Comparison of ENCODE assay signal across 30 cellular contexts in the genomic region with DNA sequence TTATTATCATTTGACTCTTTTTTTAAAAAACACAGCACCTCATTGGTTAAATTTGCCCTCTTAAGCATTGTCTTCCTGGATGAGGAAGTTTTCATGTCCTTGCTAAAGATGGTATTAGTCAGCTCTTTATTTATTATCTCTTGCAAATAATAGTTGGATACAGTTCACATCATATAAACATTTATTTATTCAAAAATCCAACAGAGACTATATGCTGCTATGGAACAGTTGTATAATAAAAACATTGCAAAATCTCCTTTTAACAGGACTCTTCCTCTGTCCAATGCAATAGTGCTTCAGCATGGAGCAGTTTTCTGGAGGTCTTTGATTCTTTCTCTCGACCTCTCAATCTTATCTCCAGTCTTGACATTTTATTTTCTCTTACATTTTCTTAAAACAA. TPM values are rescaled to one million over a fixed set of nuclear protein-coding genes. Genes with fewer than 3 reads are reported as not detected.
"Had no signal": no experiment of that assay in that cellular context is flagged by ENCODE, and none has a peak within 500 bp of the region (broad histone marks: within the 10 kb centered on the region; RNA-seq: fewer than 3 reads in every experiment).

No MANE protein-coding gene starts in this region.

- DNase-seq: naive thymus-derived CD8-positive, alpha-beta T cell; nephron progenitor cell; occipital lobe; ovary; posterior cingulate gyrus; psoas muscle; right cardiac atrium; right lobe of liver; sigmoid colon; small intestine; stimulated activated CD4-positive, alpha-beta T cell treated with anti-CD3 and anti-CD28 coated beads, Interleukin-15, amount 100 ng/mL, for 24 hours; stimulated activated CD4-positive, alpha-beta T cell treated with anti-CD3 and anti-CD28 coated beads, Interleukin-2, amount 100 ng/mL, for 24 hours; stimulated activated CD4-positive, alpha-beta T cell treated with anti-CD3 and anti-CD28 coated beads, Interleukin-2, amount 100 ng/mL, for 48 hours; stimulated activated CD4-positive, alpha-beta T cell treated with anti-CD3 and anti-CD28 coated beads, Interleukin-4, amount 100 ng/mL, for 24 hours; stimulated activated naive B cell treated with anti-CD40 and anti-IgM and Interleukin-4, amounts not matched to agents 10 μg/mL and 1 μg/mL and 100 μg/mL, for 72 hours; stimulated activated naive CD4-positive, alpha-beta T cell treated with Interleukin-2 at 50 U/mL for 16 hours; stomach; thyroid gland; trophoblast cell; upper lobe of left lung; uterus had no signal

- H3K27ac ChIP-seq: neutrophil, ovary, parathyroid adenoma, psoas muscle, right lobe of liver, sigmoid colon, stomach, thoracic aorta, thyroid gland, tibial nerve, upper lobe of left lung, uterus had no signal

- H3K9ac ChIP-seq: parathyroid adenoma had no signal

- H3K4me3 ChIP-seq: ovary, psoas muscle, right lobe of liver, sigmoid colon, stomach, thoracic aorta, thyroid gland, tibial nerve, upper lobe of left lung, uterus had no signal

- H3K36me3 ChIP-seq: neutrophil, ovary, right lobe of liver, sigmoid colon, stomach, thoracic aorta, thyroid gland, tibial nerve, upper lobe of left lung, uterus had no signal

- H3K4me3 Mint-ChIP-seq: naive thymus-derived CD8-positive, alpha-beta T cell; natural killer cell treated with Interleukin-12 subunit alpha and Interleukin-12 subunit beta and Interleukin-15 and Interleukin-18, amount 100 ng/mL, for 72 hours; nephron progenitor cell; neural crest cell; stimulated activated effector memory CD8-positive, alpha-beta T cell treated with anti-CD3 and anti-CD28 coated beads, Interleukin-12 subunit alpha, Interleukin-12 subunit beta, amount 100 ng/mL, for 72 hours; stimulated activated naive B cell treated with anti-CD40 and anti-IgM and Interleukin-4, amounts not matched to agents 10 μg/mL and 1 μg/mL and 100 μg/mL, for 72 hours; stimulated activated naive CD8-positive, alpha-beta T cell treated with anti-CD3 and anti-CD28 coated beads, Interleukin-15, Interleukin-2, amounts not matched to agents 100 ng/mL and 50 ng/mL, for 24 hours had no signal

- ATAC-seq: naive thymus-derived CD8-positive, alpha-beta T cell; natural killer cell treated with Interleukin-12 subunit alpha and Interleukin-12 subunit beta and Interleukin-15 and Interleukin-18, amount 100 ng/mL, for 72 hours; psoas muscle; right cardiac atrium; right lobe of liver; stimulated activated effector memory CD8-positive, alpha-beta T cell treated with anti-CD3 and anti-CD28 coated beads, Interleukin-12 subunit alpha, Interleukin-12 subunit beta, amount 100 ng/mL, for 72 hours; stimulated activated naive B cell treated with anti-CD40 and anti-IgM and Interleukin-4, amounts not matched to agents 10 μg/mL and 1 μg/mL and 100 μg/mL, for 72 hours had no signal

- H3K27me3 Mint-ChIP-seq: progenitor cell of endocrine pancreas; stimulated activated naive CD8-positive, alpha-beta T cell treated with anti-CD3 and anti-CD28 coated beads, Interleukin-15, Interleukin-2, amounts not matched to agents 100 ng/mL and 50 ng/mL, for 24 hours had no signal

- H3K36me3 Mint-ChIP-seq: naive thymus-derived CD8-positive, alpha-beta T cell; natural killer cell treated with Interleukin-12 subunit alpha and Interleukin-12 subunit beta and Interleukin-15 and Interleukin-18, amount 100 ng/mL, for 72 hours; stimulated activated effector memory CD8-positive, alpha-beta T cell treated with anti-CD3 and anti-CD28 coated beads, Interleukin-12 subunit alpha, Interleukin-12 subunit beta, amount 100 ng/mL, for 72 hours; stimulated activated naive B cell treated with anti-CD40 and anti-IgM and Interleukin-4, amounts not matched to agents 10 μg/mL and 1 μg/mL and 100 μg/mL, for 72 hours had no signal

- H3K9me3 ChIP-seq: neutrophil, ovary, psoas muscle, right lobe of liver, thoracic aorta, thyroid gland, upper lobe of left lung, uterus had no signal

- H3K4me1 Mint-ChIP-seq: nephron progenitor cell; neural crest cell; stimulated activated effector memory CD8-positive, alpha-beta T cell treated with anti-CD3 and anti-CD28 coated beads, Interleukin-12 subunit alpha, Interleukin-12 subunit beta, amount 100 ng/mL, for 72 hours; stimulated activated naive B cell treated with anti-CD40 and anti-IgM and Interleukin-4, amounts not matched to agents 10 μg/mL and 1 μg/mL and 100 μg/mL, for 72 hours had no signal

- H3K4me1 ChIP-seq: parathyroid adenoma, psoas muscle, right lobe of liver, sigmoid colon, stomach, thyroid gland, tibial nerve, upper lobe of left lung, uterus had no signal

- H2AFZ ChIP-seq: parathyroid adenoma had no signal

- H3K27me3 ChIP-seq: neutrophil, ovary, right lobe of liver, sigmoid colon, stomach, thyroid gland, tibial nerve, upper lobe of left lung, uterus had no signal

- H3K9me3 Mint-ChIP-seq: natural killer cell treated with Interleukin-12 subunit alpha and Interleukin-12 subunit beta and Interleukin-15 and Interleukin-18, amount 100 ng/mL, for 72 hours; neural crest cell had no signal

- H3K27ac Mint-ChIP-seq: naive thymus-derived CD8-positive, alpha-beta T cell; natural killer cell treated with Interleukin-12 subunit alpha and Interleukin-12 subunit beta and Interleukin-15 and Interleukin-18, amount 100 ng/mL, for 72 hours; nephron progenitor cell; progenitor cell of endocrine pancreas; stimulated activated effector memory CD8-positive, alpha-beta T cell treated with anti-CD3 and anti-CD28 coated beads, Interleukin-12 subunit alpha, Interleukin-12 subunit beta, amount 100 ng/mL, for 72 hours; stimulated activated naive B cell treated with anti-CD40 and anti-IgM and Interleukin-4, amounts not matched to agents 10 μg/mL and 1 μg/mL and 100 μg/mL, for 72 hours; stimulated activated naive CD8-positive, alpha-beta T cell treated with anti-CD3 and anti-CD28 coated beads, Interleukin-15, Interleukin-2, amounts not matched to agents 100 ng/mL and 50 ng/mL, for 24 hours had no signal

RNA-seq across cellular contexts. Expression of a gene that starts 49.5 kb away (rescaled TPM):
- total RNA-seq: naive thymus-derived CD8-positive, alpha-beta T cell; progenitor cell of endocrine pancreas had no signal
